ENCODE assay signal across 8 cellular contexts in the genomic region with DNA sequence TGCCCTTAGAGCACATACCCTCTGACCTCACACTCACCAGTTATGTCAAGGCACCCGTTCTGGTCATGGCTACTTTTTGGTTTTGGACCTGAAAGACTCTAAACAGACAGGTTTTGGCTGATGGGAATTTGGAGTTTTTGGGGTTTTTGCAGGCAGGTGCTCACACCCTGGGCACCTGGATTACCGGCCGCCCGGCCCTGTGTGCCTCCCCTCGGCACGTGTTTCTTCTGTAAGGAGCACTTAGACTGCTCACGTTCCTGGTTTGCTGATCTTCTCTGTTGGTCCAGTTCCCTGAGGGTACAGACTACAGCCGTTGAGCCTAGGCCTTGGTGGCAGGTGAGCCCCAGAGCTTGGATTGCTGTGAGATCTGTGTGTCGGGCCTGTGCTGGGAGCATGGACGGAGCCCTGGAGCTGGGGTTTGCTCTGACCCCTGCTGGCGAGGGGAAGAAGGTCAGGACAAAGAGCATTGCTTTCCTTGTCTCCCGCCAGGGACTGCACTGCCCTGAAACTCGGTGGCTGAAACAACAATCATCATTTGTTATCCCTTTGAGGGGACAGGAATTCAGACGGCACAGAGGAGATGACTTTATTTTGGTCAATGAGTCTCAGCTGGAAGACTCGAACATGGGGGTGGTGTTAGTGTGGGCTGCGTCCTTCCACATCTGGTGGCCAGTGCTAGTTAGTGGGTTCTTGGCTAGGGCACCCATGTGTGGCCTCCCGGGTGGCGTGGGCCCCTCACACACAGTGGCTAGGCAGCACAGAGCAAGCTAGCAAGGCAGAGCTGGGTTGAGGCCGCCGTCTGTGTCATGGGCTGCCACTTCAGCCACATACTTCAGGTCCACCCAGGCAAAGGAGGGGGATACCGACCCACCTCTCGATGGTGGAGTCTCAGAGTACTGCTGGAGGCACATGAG.
DNase-seq lines count a peak whose midpoint lies in the region; ATAC-seq and TF ChIP-seq lines count a peak whose summit lies in the region.

No MANE protein-coding gene starts in this region.

- no peak overlapping the region for H3K4me3 Mint-ChIP-seq in progenitor cell of endocrine pancreas (ENCODE audit: low read depth)

- TF ChIP-seq CTCF in BJ (IDR thresholded peaks at IDR 0.05; ENCODE audit: insufficient read depth, low read depth, low read length) (peak; percentile 78), left ventricle myocardium inferior (IDR thresholded peaks at IDR 0.05; ENCODE audit: borderline replicate concordance) (peak; percentile 82), progenitor cell of endocrine pancreas (IDR thresholded peaks at IDR 0.05; ENCODE audit: unreplicated experiment) (peak; percentile 80)

- H3K27me3 Mint-ChIP-seq in progenitor cell of endocrine pancreas = no peaks in the 10 kb centered on the region

- H3K27ac Mint-ChIP-seq in progenitor cell of endocrine pancreas = peak overlapping the region; percentile 77

- H3K9me3 Mint-ChIP-seq in progenitor cell of endocrine pancreas (ENCODE audit: low read depth) = no peaks in the 10 kb centered on the region

- no peaks in the 10 kb centered on the region for H3K36me3 Mint-ChIP-seq in progenitor cell of endocrine pancreas (ENCODE audit: insufficient read depth)

- H3K27me3 ChIP-seq in BJ (ENCODE audit: control insufficient read depth, insufficient read depth, low read length) = no peaks in the 10 kb centered on the region
- H3K27me3 ChIP-seq in H7 (ENCODE audit: control insufficient read depth, insufficient read depth, low read length) = no peaks in the 10 kb centered on the region
- H3K27me3 ChIP-seq in left ventricle myocardium inferior (ENCODE audit: low read depth) = no peaks in the 10 kb centered on the region

- peaks cover 52% of the 10 kb centered on the region for H3K4me1 ChIP-seq in left ventricle myocardium inferior

- H3K4me3 ChIP-seq in BJ (ENCODE audit: low read depth, low read length) (no peak overlapping the region), H7 (ENCODE audit: insufficient read depth, low read depth, low read length) (no peak overlapping the region), left ventricle myocardium inferior (no peak overlapping the region)

- no peak for ATAC-seq in GM19351 (IDR thresholded peaks at IDR 0.05; ENCODE audit: unreplicated experiment)
- ATAC-seq in HG03520 (IDR thresholded peaks at IDR 0.05; ENCODE audit: unreplicated experiment) = no peak

- H3K4me1 Mint-ChIP-seq in progenitor cell of endocrine pancreas (ENCODE audit: low read depth) = peaks cover 31% of the 10 kb centered on the region

- intact Hi-C loops in left ventricle myocardium inferior (cut with micrococcal nuclease) = no loop called here

- no peaks in the 10 kb centered on the region for H3K9me3 ChIP-seq in left ventricle myocardium inferior (replicated peaks)

- H3K36me3 ChIP-seq in BJ (ENCODE audit: control insufficient read depth, insufficient read depth, low read length) = no peaks in the 10 kb centered on the region; the same call in 1 of the 2 replicates
- no peaks in the 10 kb centered on the region for H3K36me3 ChIP-seq in H7 (replicated peaks; ENCODE audit: control insufficient read depth, insufficient read depth, low read length)
- H3K36me3 ChIP-seq in left ventricle myocardium inferior = no peaks in the 10 kb centered on the region

- CTCF ChIA-PET in BJ (lab: Yijun Ruan, JAX) = interaction anchor here (0.5 to 2.6 kb wide), 13 partner anchors 11 to 1434 kb away, joined by 3 to 23 read pairs (median 4); no protein-coding TSS in a partner anchor

- DNase-seq in BJ (ENCODE audit: low read depth) (no peak), H7 (peak; percentile 94), left ventricle myocardium inferior (peak; percentile 67), progenitor cell of endocrine pancreas (ENCODE audit: low spot score, unreplicated experiment) (peak; percentile 51), SIG-M5 (lab: John Stamatoyannopoulos, UW) (no peak)
- DNase-seq in activated naive CD4-positive, alpha-beta T cell treated with anti-CD3 and anti-CD28 coated beads, Interleukin-2, amount 50 U/mL, for 16 hours = peak; percentile 27

- POLR2A ChIA-PET in BJ (lab: Charles Lee) = no interaction called here

- H3K27ac ChIP-seq in left ventricle myocardium inferior (replicated peaks) = no peak overlapping the region

Comparison
In these comparisons a context has a peak if more than half of its experiments do, and no peak if none do; other contexts are left out.
1. DNase-seq: peak in H7 (single experiment), activated naive CD4-positive, alpha-beta T cell treated with anti-CD3 and anti-CD28 coated beads, Interleukin-2, amount 50 U/mL, for 16 hours (single experiment), left ventricle myocardium inferior (single experiment) and progenitor cell of endocrine pancreas (single experiment); none in BJ (single experiment) and SIG-M5 (single experiment).
2. Peak in every context shown above with its lines, with median percentiles within 50 percentile points of each other: CTCF ChIP-seq.